Comparison of ENCODE assay signal across 17 cellular contexts in genomic region chr1:246703581-246703980, GRCh38. TPM values are rescaled to one million over a fixed set of nuclear protein-coding genes. Genes with fewer than 3 reads are reported as not detected.
A peak's percentile ranks its signal among the peaks of the same experiment; 100 is the strongest.
DNase-seq lines count a peak whose midpoint lies in the region; ATAC-seq and TF ChIP-seq lines count a peak whose summit lies in the region.
"Had no signal": no experiment of that assay in that cellular context is flagged by ENCODE, and none has a peak within 500 bp of the region (broad histone marks: within the 10 kb centered on the region; RNA-seq: fewer than 3 reads in every experiment).

No MANE protein-coding gene starts in this region.

- H3K27me3 Mint-ChIP-seq in GM23338 (ENCODE audit: insufficient read depth, low read depth, poor library complexity): no peaks in the 10 kb centered on the region
- H3K27me3 Mint-ChIP-seq in mesothelial cell of epicardium (ENCODE audit: low read depth): no peaks in the 10 kb centered on the region
- H3K27me3 Mint-ChIP-seq in naive thymus-derived CD8-positive, alpha-beta T cell: peaks cover 0 to 3% (median 1%) of the 10 kb centered on the region in 5 donors
- H3K27me3 Mint-ChIP-seq: activated CD4-positive, alpha-beta memory T cell treated with anti-CD3 and anti-CD28 coated beads, Interleukin-2, amount 10 ng/mL, durations not matched to agents 7 days and 5 days had no signal

- TF ChIP-seq CTCF in GM23338 (conservative IDR thresholded peaks at IDR 0.05; ENCODE audit: low read depth in 2 of 2) (no peak), mesothelial cell of epicardium (IDR thresholded peaks at IDR 0.05; ENCODE audit: unreplicated experiment) (no peak)

- POLR2A ChIA-PET in naive thymus-derived CD8-positive, alpha-beta T cell (lab: Charles Lee): no interaction called here

- H3K4me2 ChIP-seq in GM23338: no peak overlapping the region

- DNase-seq in AML-193 (lab: John Stamatoyannopoulos, UW): peak; percentile 48 to 74
- DNase-seq in GM23338 (ENCODE audit: low spot score): no peak
- peak; percentile 67 for DNase-seq in UCSD-AML1 (lab: John Stamatoyannopoulos, UW; ENCODE audit: unreplicated experiment)
- no peak for DNase-seq in mesothelial cell of epicardium (ENCODE audit: low spot score in 2 of 2, unreplicated experiment in 2 of 2)
- DNase-seq in NCI-H1694 treated with DMSO at 0.1 percent for 48 hours (lab: John Stamatoyannopoulos, UW): no peak
- no peak for DNase-seq in naive thymus-derived CD8-positive, alpha-beta T cell
- DNase-seq in germinal center (ENCODE audit: low spot score): no peak
- no peak for DNase-seq in NOMO-1 treated with dmso at 0.1 percent for 144 hours (lab: John Stamatoyannopoulos, UW; ENCODE audit: unreplicated experiment)
- DNase-seq: activated CD4-positive, alpha-beta memory T cell treated with anti-CD3 and anti-CD28 coated beads, Interleukin-2, amount 10 ng/mL, durations not matched to agents 7 days and 5 days; H7; NCI-H1105; nephron progenitor cell; SJCRH30 had no signal

- H3K36me3 Mint-ChIP-seq in GM23338 (ENCODE audit: low read depth): no peaks in the 10 kb centered on the region
- H3K36me3 Mint-ChIP-seq in mesothelial cell of epicardium: no peaks in the 10 kb centered on the region
- H3K36me3 Mint-ChIP-seq in naive thymus-derived CD8-positive, alpha-beta T cell: no peaks in the 10 kb centered on the region

- ATAC-seq in GM23338: no peak
- ATAC-seq in naive thymus-derived CD8-positive, alpha-beta T cell: no peak

- H3K4me1 ChIP-seq in GM23338 (ENCODE audit: insufficient read depth): no peaks in the 10 kb centered on the region
- H3K4me1 ChIP-seq: ascending aorta, SJCRH30 had no signal

- no peak overlapping the region for H3K4me3 ChIP-seq in GM23338
- H3K4me3 ChIP-seq: ascending aorta, right atrium auricular region, SJCRH30, upper lobe of left lung had no signal

- H3K9me2 ChIP-seq in GM23338 (ENCODE audit: insufficient read depth): no peaks in the 10 kb centered on the region

- H3K27ac Mint-ChIP-seq in GM23338 (no peak overlapping the region), mesothelial cell of epicardium (peak overlapping the region; percentile 39)
- no peak overlapping the region for H3K27ac Mint-ChIP-seq in naive thymus-derived CD8-positive, alpha-beta T cell
- H3K27ac Mint-ChIP-seq: activated CD4-positive, alpha-beta memory T cell treated with anti-CD3 and anti-CD28 coated beads, Interleukin-2, amount 10 ng/mL, durations not matched to agents 7 days and 5 days; activated T-helper 2 cell treated with anti-CD3 and anti-CD28 coated beads, Interferon-gamma antibody, Interleukin-2, Interleukin-4, amounts not matched to agents 10 μg/mL and 5 μg/mL and 100 μg/mL, durations not matched to agents 14 hours and 24 hours and 36 hours; nephron progenitor cell had no signal

- no peaks in the 10 kb centered on the region for H4K20me1 ChIP-seq in GM23338 (replicated peaks; ENCODE audit: insufficient read depth)

- H3F3A ChIP-seq in GM23338 (replicated peaks; ENCODE audit: low read depth): no peaks in the 10 kb centered on the region

- no peaks in the 10 kb centered on the region for H3K79me2 ChIP-seq in GM23338 (replicated peaks; ENCODE audit: insufficient read depth)

- no peaks in the 10 kb centered on the region for H3K9me3 Mint-ChIP-seq in GM23338
- no peaks in the 10 kb centered on the region for H3K9me3 Mint-ChIP-seq in mesothelial cell of epicardium
- H3K9me3 Mint-ChIP-seq in naive thymus-derived CD8-positive, alpha-beta T cell: no peaks in the 10 kb centered on the region
- H3K9me3 Mint-ChIP-seq: activated CD4-positive, alpha-beta memory T cell treated with anti-CD3 and anti-CD28 coated beads, Interleukin-2, amount 10 ng/mL, durations not matched to agents 7 days and 5 days; activated T-helper 2 cell treated with anti-CD3 and anti-CD28 coated beads, Interferon-gamma antibody, Interleukin-2, Interleukin-4, amounts not matched to agents 10 μg/mL and 5 μg/mL and 100 μg/mL, durations not matched to agents 14 hours and 24 hours and 36 hours; nephron progenitor cell had no signal

- H3K27me3 ChIP-seq in GM23338 (ENCODE audit: insufficient read depth): no peaks in the 10 kb centered on the region
- H3K27me3 ChIP-seq: ascending aorta, right atrium auricular region, SJCRH30, upper lobe of left lung had no signal

- no peaks in the 10 kb centered on the region for H3K36me3 ChIP-seq in GM23338 (ENCODE audit: insufficient read depth)
- H3K36me3 ChIP-seq: ascending aorta, right atrium auricular region, SJCRH30, upper lobe of left lung had no signal

- no peak overlapping the region for H3K27ac ChIP-seq in GM23338 (ENCODE audit: low read depth)
- H3K27ac ChIP-seq: ascending aorta, right atrium auricular region, SJCRH30, upper lobe of left lung had no signal

- H2AFZ ChIP-seq in GM23338: peak overlapping the region; percentile 59

- H3K4me3 Mint-ChIP-seq in GM23338 (no peak overlapping the region), mesothelial cell of epicardium (no peak overlapping the region)
- no peak overlapping the region for H3K4me3 Mint-ChIP-seq in naive thymus-derived CD8-positive, alpha-beta T cell
- H3K4me3 Mint-ChIP-seq: activated CD4-positive, alpha-beta memory T cell treated with anti-CD3 and anti-CD28 coated beads, Interleukin-2, amount 10 ng/mL, durations not matched to agents 7 days and 5 days; nephron progenitor cell had no signal

- H3K4me1 Mint-ChIP-seq in GM23338: no peaks in the 10 kb centered on the region
- peaks cover 12% of the 10 kb centered on the region for H3K4me1 Mint-ChIP-seq in mesothelial cell of epicardium
- H3K4me1 Mint-ChIP-seq in naive thymus-derived CD8-positive, alpha-beta T cell: peaks cover 5 to 15% (median 10%) of the 10 kb centered on the region in 4 donors

TF ChIP-seq in GM23338, 12 proteins besides CTCF, POLR2A, EP300 and RAD21 (continues in another document):
- TF ChIP-seq JUNB (IDR thresholded peaks at IDR 0.05; ENCODE audit: unreplicated experiment): no peak
- TF ChIP-seq ZNF331 (CRISPR knock-in tag; IDR thresholded peaks at IDR 0.05; ENCODE audit: low read depth): no peak
- TF ChIP-seq CREB1 (CRISPR knock-in tag; IDR thresholded peaks at IDR 0.05; ENCODE audit: low read depth): no peak
- TF ChIP-seq ETS1 (IDR thresholded peaks at IDR 0.05): no peak

RNA-seq across cellular contexts. Expression of gene SCCPDH, which starts 20.6 kb away (rescaled TPM):
- 18.8 and 20.4 TPM in 2 replicates for total RNA-seq in GM23338 (2014; rRNA removed; shearing (Covaris generic))
- 13.6 and 14.4 TPM in 2 replicates for polyA plus RNA-seq in GM23338 (2016; fragmentation: Nextera tagmentation; extraction: Ambion mirVana)
- 34.3 to 35.3 TPM (median 35.1 TPM) in 3 replicates for total RNA-seq in mesothelial cell of epicardium
- total RNA-seq in naive thymus-derived CD8-positive, alpha-beta T cell: 10 to 100 TPM; 11.3 to 11.7 TPM
- 10 to 100 TPM; 31.3 to 36.8 (median 36.4) TPM for polyA plus RNA-seq in naive thymus-derived CD8-positive, alpha-beta T cell

Comparison
In these comparisons a context has a peak if more than half of its experiments do, and no peak if none do; other contexts are left out.
1. DNase-seq: peak in AML-193 (2 of 2) and UCSD-AML1 (single experiment); none in GM23338 (single experiment), mesothelial cell of epicardium (0 of 2), NCI-H1694 treated with DMSO at 0.1 percent for 48 hours (single experiment), naive thymus-derived CD8-positive, alpha-beta T cell (0 of 10), germinal center (single experiment) and NOMO-1 treated with dmso at 0.1 percent for 144 hours (single experiment).